ENCODE assay signal across 11 cellular contexts in the genomic region with DNA sequence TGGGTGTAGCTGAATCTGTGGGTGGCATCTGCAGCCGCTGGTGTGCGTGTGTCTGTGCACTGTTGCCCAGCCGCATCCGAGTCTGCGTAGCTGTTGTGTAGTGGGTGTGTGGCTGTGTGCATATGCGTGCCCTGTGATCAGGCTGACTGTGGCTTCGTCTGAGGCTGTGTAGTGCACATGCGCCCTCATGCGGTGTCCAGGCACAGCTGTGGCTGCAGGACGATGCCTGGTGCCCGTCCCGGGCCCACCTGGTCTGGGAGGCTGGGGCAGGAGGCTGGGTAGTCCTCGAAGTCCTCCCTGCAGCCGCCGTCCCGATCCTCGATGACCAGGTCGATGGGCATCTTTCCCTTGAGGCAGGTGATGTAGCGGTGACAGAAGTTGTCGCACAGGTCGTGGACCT. TPM values are rescaled to one million over a fixed set of nuclear protein-coding genes. Genes with fewer than 3 reads are reported as not detected.
DNase-seq lines count a peak whose midpoint lies in the region; TF ChIP-seq lines count a peak whose summit lies in the region.
"Had no signal": no experiment of that assay in that cellular context is flagged by ENCODE, and none has a peak within 500 bp of the region (broad histone marks: within the 10 kb centered on the region; RNA-seq: fewer than 3 reads in every experiment).

No MANE protein-coding gene starts in this region.

- BruUV-seq in mammary epithelial cell (replicated peaks; lab: Mats Ljungman, UMichigan) = no TSS peak

- TF ChIP-seq CTCF in mammary epithelial cell (conservative IDR thresholded peaks at IDR 0.05 in 1 of 2, IDR thresholded peaks at IDR 0.05 in 1 of 2; ENCODE audit: extremely low read depth in 1 of 2, insufficient read depth in 1 of 2, low read depth in 1 of 2, low read length in 2 of 2) = peak in 1 of 2 donors; percentile 39
- TF ChIP-seq CTCF in fibroblast of the aortic adventitia (IDR thresholded peaks at IDR 0.05; ENCODE audit: insufficient read depth, low read length) = peak; percentile 15
- no peak for TF ChIP-seq CTCF in HFFc6 (IDR thresholded peaks at IDR 0.05)

- H3K9ac ChIP-seq in mammary epithelial cell (ENCODE audit: insufficient read depth, low read length) = no peak overlapping the region

- intact Hi-C loops in mammary epithelial cell (cut with micrococcal nuclease) = no loop called here

- H3K27me3 Mint-ChIP-seq in HFFc6 (ENCODE audit: insufficient read depth) = peaks cover 7% of the 10 kb centered on the region

- 66% methylated on average over 5 of the region's 21 CpGs for WGBS in mammary epithelial cell (ENCODE audit: low coverage, missing lambda C conversion rate)

- no peaks in the 10 kb centered on the region for H3K36me3 ChIP-seq in mammary epithelial cell (ENCODE audit: insufficient read depth, low read length)

- no peak overlapping the region for H3K4me2 ChIP-seq in mammary epithelial cell (ENCODE audit: insufficient read depth, low read depth, low read length)

- H3K36me3 Mint-ChIP-seq in HFFc6 (ENCODE audit: low read depth) = peaks cover 12% of the 10 kb centered on the region

- no peak overlapping the region for H3K4me3 Mint-ChIP-seq in HFFc6

- peaks cover 15% of the 10 kb centered on the region for H3K4me1 Mint-ChIP-seq in HFFc6 (ENCODE audit: low read depth)

- H3K4me3 ChIP-seq in mammary epithelial cell (replicated peaks in 1 of 3; ENCODE audit: insufficient read depth in 1 of 3, low read depth in 2 of 3, low read length in 3 of 3) (no peak overlapping the region), fibroblast of the aortic adventitia (ENCODE audit: low read depth, low read length) (no peak overlapping the region)

- dilution Hi-C loops in mammary epithelial cell (cut with HindIII; ENCODE audit: low sequenced_read_pairs) = no loop called here

- no peaks in the 10 kb centered on the region for H3K79me2 ChIP-seq in mammary epithelial cell (ENCODE audit: insufficient read depth, low read length)

- no peak overlapping the region for H2AFZ ChIP-seq in mammary epithelial cell (ENCODE audit: low read depth, low read length)

- in situ Hi-C loops in T47D (cut with HindIII; ENCODE audit: low pct_unique_long_range_greater_than_20kb, low sequenced_read_pairs) (no loop called here), mammary epithelial cell (cut with MboI; ENCODE audit: low sequenced_read_pairs in 2 of 2) (no loop called here)

- no peaks in the 10 kb centered on the region for H3K9me3 Mint-ChIP-seq in HFFc6

- DNase-seq in T47D (ENCODE audit: low read depth in 1 of 2, low spot score in 1 of 2) (peak; percentile 79 to 80), mammary epithelial cell (no peak), NCI-H82 (lab: John Stamatoyannopoulos, UW) (peak; percentile 81), fibroblast of the aortic adventitia (ENCODE audit: low read depth) (no peak), NCI-H146 (lab: John Stamatoyannopoulos, UW) (no peak), HFFc6 (no peak)
- DNase-seq in activated CD4-positive, alpha-beta T cell treated with anti-CD3 and anti-CD28 coated beads, Interleukin-2, amount 50 U/mL, for 4 hours = no peak
- no peak for DNase-seq in activated CD8-positive, alpha-beta memory T cell treated with anti-CD3 and anti-CD28 coated beads, Interleukin-2, amount 50 U/mL, for 48 hours
- DNase-seq: C1 segment of cervical spinal cord, cortex of kidney, NCI-H1417 treated with DMSO at 0.1 percent for 48 hours had no signal

- H3K9me3 ChIP-seq in mammary epithelial cell (replicated peaks; ENCODE audit: insufficient read depth, low read length) = no peaks in the 10 kb centered on the region

- no peak overlapping the region for H3K27ac ChIP-seq in mammary epithelial cell (ENCODE audit: insufficient read depth, low read depth, low read length)

- no peaks in the 10 kb centered on the region for H3K4me1 ChIP-seq in mammary epithelial cell (ENCODE audit: insufficient read depth, low read length)

- H3K27me3 ChIP-seq in mammary epithelial cell (ENCODE audit: insufficient read depth, low read length) = peaks cover 24% of the 10 kb centered on the region

- CTCF ChIA-PET in mammary epithelial cell (lab: Charles Lee; ENCODE audit: low non-redundant PET) = interaction anchor here (0.6 kb wide), 1 partner anchor 23 kb away, joined by 3 read pairs; no protein-coding TSS in a partner anchor

- H3K27ac Mint-ChIP-seq in HFFc6 = no peak overlapping the region

- H4K20me1 ChIP-seq in mammary epithelial cell (ENCODE audit: insufficient read depth, low read length) = no peaks in the 10 kb centered on the region

RNA-seq across cellular contexts. Expression of gene MEIS3, which starts 4.9 kb away (rescaled TPM):
- total RNA-seq in mammary epithelial cell = 10 to 100 TPM in 1 of 2 donors, 1 to 10 TPM in 1; 7.0 to 25.9 TPM
- 3.3 TPM for polyA plus RNA-seq in mammary epithelial cell
- 4.6 TPM for polyA minus RNA-seq in mammary epithelial cell
- 14.5 and 33.9 TPM in 2 replicates for total RNA-seq in fibroblast of the aortic adventitia (ENCODE audit: low replicate concordance)
- 10 to 100 TPM; 34.1 to 50.3 (median 46.3) TPM for total RNA-seq in HFFc6 (2021; fragmentation: NEBNext Ultra II Directional; extraction: Animal tissue kit (Norgen Biotek cat#: 25700))

RNA-seq across cellular contexts. Expression of gene SLC8A2, which starts 57.2 kb away (rescaled TPM):
- total RNA-seq in mammary epithelial cell (under 1 TPM; under 0.01 to 0.19 TPM), fibroblast of the aortic adventitia (ENCODE audit: low replicate concordance) (not detected in 2 replicates)
- 0.07 TPM for polyA plus RNA-seq in mammary epithelial cell
- not detected for polyA minus RNA-seq in mammary epithelial cell
- total RNA-seq in HFFc6 (2021; fragmentation: NEBNext Ultra II Directional; extraction: Animal tissue kit (Norgen Biotek cat#: 25700)) = not detected

Comparison
In these comparisons a context has a peak if more than half of its experiments do, and no peak if none do; other contexts are left out.
1. DNase-seq: peak in T47D (2 of 2) and NCI-H82 (single experiment); none in mammary epithelial cell (single experiment), fibroblast of the aortic adventitia (single experiment), activated CD4-positive, alpha-beta T cell treated with anti-CD3 and anti-CD28 coated beads, Interleukin-2, amount 50 U/mL, for 4 hours (0 of 2), activated CD8-positive, alpha-beta memory T cell treated with anti-CD3 and anti-CD28 coated beads, Interleukin-2, amount 50 U/mL, for 48 hours (single experiment), NCI-H146 (single experiment) and HFFc6 (single experiment).